Comparison of ENCODE assay signal across 1 cellular context in genomic region chr2:207873794-207874193, GRCh38.
TF ChIP-seq lines count a peak whose summit lies in the region.

No MANE protein-coding gene starts in this region.

TF ChIP-seq in GM12878, 131 proteins besides CTCF, POLR2A, EP300 and RAD21 (continued from another document and continues in another):
- no peak for TF ChIP-seq E2F8 (IDR thresholded peaks at IDR 0.05; ENCODE audit: low read depth, partially characterized antibody)
- no peak for TF ChIP-seq NR2C1 (IDR thresholded peaks at IDR 0.05)
- TF ChIP-seq CBX5 (IDR thresholded peaks at IDR 0.05; ENCODE audit: low read depth) = no peak
- 0 out of 2 replicates have a peak, but pooled peaks have one; percentile 8 for TF ChIP-seq JUNB (IDR thresholded peaks at IDR 0.05)
- TF ChIP-seq ZBTB4 (CRISPR knock-in tag; IDR thresholded peaks at IDR 0.05) = no peak
- no peak for TF ChIP-seq NFYA (IDR thresholded peaks at IDR 0.05; ENCODE audit: borderline replicate concordance, low read depth, low read length)
- no peak for TF ChIP-seq NKRF (conservative IDR thresholded peaks at IDR 0.05)
- no peak for TF ChIP-seq KAT2A (conservative IDR thresholded peaks at IDR 0.05; ENCODE audit: control insufficient read depth, low read depth, low read length)
- no peak for TF ChIP-seq FOXK2 (IDR thresholded peaks at IDR 0.05)
- TF ChIP-seq TAF1 (IDR thresholded peaks at IDR 0.05; ENCODE audit: borderline replicate concordance, low read depth, low read length) = no peak
- TF ChIP-seq NFIC (IDR thresholded peaks at IDR 0.05; ENCODE audit: low read depth, low read length) = peak; percentile 31; the same call in 1 of the 2 replicates
- TF ChIP-seq SIN3A (IDR thresholded peaks at IDR 0.05; ENCODE audit: low read depth, low read length) = no peak
- TF ChIP-seq ZBED1 (IDR thresholded peaks at IDR 0.05; ENCODE audit: borderline replicate concordance) = no peak
- TF ChIP-seq HDAC6 (IDR thresholded peaks at IDR 0.05; ENCODE audit: unreplicated experiment) = no peak
- no peak for TF ChIP-seq ZNF207 (IDR thresholded peaks at IDR 0.05; ENCODE audit: borderline replicate concordance)
- TF ChIP-seq CHD1 (IDR thresholded peaks at IDR 0.05; ENCODE audit: low read depth, low read length) = no peak
- no peak for TF ChIP-seq CHD2 (IDR thresholded peaks at IDR 0.05; ENCODE audit: borderline replicate concordance, low read depth, low read length)
- TF ChIP-seq PML (IDR thresholded peaks at IDR 0.05; ENCODE audit: low read length) = no peak
- TF ChIP-seq STAT1 (conservative IDR thresholded peaks at IDR 0.05) = no peak
- TF ChIP-seq ATF2 (IDR thresholded peaks at IDR 0.05; ENCODE audit: low read length) = no peak
- no peak for TF ChIP-seq PRDM15 (CRISPR knock-in tag; IDR thresholded peaks at IDR 0.05)
- no peak for TF ChIP-seq HDAC2 (IDR thresholded peaks at IDR 0.05)
- TF ChIP-seq ASH2L (IDR thresholded peaks at IDR 0.05; ENCODE audit: borderline replicate concordance, low read depth) = no peak
- TF ChIP-seq USF1 (IDR thresholded peaks at IDR 0.05; ENCODE audit: borderline replicate concordance, extremely low read length, insufficient read depth, low read depth, low read length) = no peak
- no peak for TF ChIP-seq SMC3 (IDR thresholded peaks at IDR 0.05; ENCODE audit: borderline replicate concordance, low read length)
- no peak for TF ChIP-seq E4F1 (IDR thresholded peaks at IDR 0.05; ENCODE audit: borderline replicate concordance, partially characterized antibody)
- TF ChIP-seq EGR1 (IDR thresholded peaks at IDR 0.05; ENCODE audit: borderline replicate concordance in 1 of 2, low read depth in 2 of 2, low read length in 2 of 2) = no peak
- no peak for TF ChIP-seq ELK1 (IDR thresholded peaks at IDR 0.05; ENCODE audit: low read depth, low read length)
- TF ChIP-seq LARP7 (IDR thresholded peaks at IDR 0.05) = no peak
- TF ChIP-seq IRF3 (IDR thresholded peaks at IDR 0.05) = no peak
- TF ChIP-seq MXI1 (IDR thresholded peaks at IDR 0.05; ENCODE audit: low read depth, low read length) = no peak
- TF ChIP-seq YBX1 (IDR thresholded peaks at IDR 0.05) = no peak
- no peak for TF ChIP-seq BRCA1 (IDR thresholded peaks at IDR 0.05; ENCODE audit: low read depth, low read length)
- no peak for TF ChIP-seq ZNF622 (IDR thresholded peaks at IDR 0.05)
- TF ChIP-seq WRNIP1 (IDR thresholded peaks at IDR 0.05; ENCODE audit: borderline replicate concordance, low read depth, low read length) = no peak
- TF ChIP-seq POU2F2 (IDR thresholded peaks at IDR 0.05; ENCODE audit: borderline replicate concordance, low read depth, low read length) = no peak
- TF ChIP-seq SMARCA5 (IDR thresholded peaks at IDR 0.05) = 0 out of 2 replicates have a peak, but pooled peaks have one; percentile 34
- no peak for TF ChIP-seq ZSCAN29 (IDR thresholded peaks at IDR 0.05)
- no peak for TF ChIP-seq TCF12 (IDR thresholded peaks at IDR 0.05; ENCODE audit: low read depth, low read length)
- TF ChIP-seq PAX5 (IDR thresholded peaks at IDR 0.05; ENCODE audit: borderline replicate concordance, low read depth, low read length) = no peak
- TF ChIP-seq PBX3 (IDR thresholded peaks at IDR 0.05; ENCODE audit: insufficient replicate concordance, low read depth, low read length) = no peak
